ENCODE assay signal across 12 cellular contexts in the genomic region with DNA sequence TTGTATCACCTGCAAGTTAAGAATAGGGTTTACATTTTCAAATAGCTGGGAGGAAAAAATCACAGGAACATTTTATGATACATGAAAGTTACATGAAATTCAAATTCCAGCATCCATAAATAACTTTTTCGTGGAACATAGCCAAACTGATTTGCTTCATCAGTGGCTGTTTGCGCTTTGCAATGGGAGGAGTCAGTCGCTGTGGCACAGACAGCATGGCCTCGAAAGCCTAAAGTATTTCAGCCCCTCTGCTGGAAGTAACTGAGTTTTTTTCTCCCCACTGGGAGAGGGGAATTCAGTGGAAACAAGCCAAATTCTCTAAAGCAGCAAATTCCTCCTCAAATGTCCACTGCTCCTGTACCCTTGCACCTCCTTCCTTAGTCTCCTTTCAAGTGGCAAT.
"Had no signal": no experiment of that assay in that cellular context is flagged by ENCODE, and none has a peak within 500 bp of the region (broad histone marks: within the 10 kb centered on the region; RNA-seq: fewer than 3 reads in every experiment).

No MANE protein-coding gene starts in this region.

- H3K4me1 ChIP-seq: esophagus squamous epithelium, suprapubic skin had no signal

- H3K4me3 ChIP-seq: ascending aorta, esophagus squamous epithelium, suprapubic skin had no signal

- DNase-seq: activated B cell treated with CpG ODN at 0.5 μM for 24 hours; activated CD4-positive, alpha-beta T cell treated with anti-CD3 and anti-CD28 coated beads, Interleukin-2, amount 50 U/mL, for 1 hour; effector CD8-positive, alpha-beta T cell; esophagus squamous epithelium; small intestine; stimulated activated CD4-positive, alpha-beta T cell treated with anti-CD3 and anti-CD28 coated beads, Interleukin-4, amount 100 ng/mL, for 4 hours; stimulated activated naive CD8-positive, alpha-beta T cell treated with anti-CD3 and anti-CD28 coated beads, Interleukin-15, Interleukin-2, amounts not matched to agents 100 U/mL and 50 U/mL, for 24 hours; T-helper 2 cell had no signal

- H3K27me3 ChIP-seq: ascending aorta, esophagus squamous epithelium, suprapubic skin had no signal

- H3K27ac ChIP-seq: ascending aorta, esophagus squamous epithelium, suprapubic skin had no signal

- ATAC-seq: natural killer cell treated with Interleukin-12 subunit alpha and Interleukin-12 subunit beta and Interleukin-15 and Interleukin-18, amount 100 ng/mL, for 72 hours; right cardiac atrium; stimulated activated naive CD8-positive, alpha-beta T cell treated with anti-CD3 and anti-CD28 coated beads, Interleukin-15, Interleukin-2, amounts not matched to agents 100 U/mL and 50 U/mL, for 24 hours had no signal

- H3K36me3 ChIP-seq: ascending aorta had no signal

- H3K9me3 ChIP-seq: ascending aorta, esophagus squamous epithelium, suprapubic skin had no signal
